ENCODE assay signal across 9 cellular contexts in the genomic region with DNA sequence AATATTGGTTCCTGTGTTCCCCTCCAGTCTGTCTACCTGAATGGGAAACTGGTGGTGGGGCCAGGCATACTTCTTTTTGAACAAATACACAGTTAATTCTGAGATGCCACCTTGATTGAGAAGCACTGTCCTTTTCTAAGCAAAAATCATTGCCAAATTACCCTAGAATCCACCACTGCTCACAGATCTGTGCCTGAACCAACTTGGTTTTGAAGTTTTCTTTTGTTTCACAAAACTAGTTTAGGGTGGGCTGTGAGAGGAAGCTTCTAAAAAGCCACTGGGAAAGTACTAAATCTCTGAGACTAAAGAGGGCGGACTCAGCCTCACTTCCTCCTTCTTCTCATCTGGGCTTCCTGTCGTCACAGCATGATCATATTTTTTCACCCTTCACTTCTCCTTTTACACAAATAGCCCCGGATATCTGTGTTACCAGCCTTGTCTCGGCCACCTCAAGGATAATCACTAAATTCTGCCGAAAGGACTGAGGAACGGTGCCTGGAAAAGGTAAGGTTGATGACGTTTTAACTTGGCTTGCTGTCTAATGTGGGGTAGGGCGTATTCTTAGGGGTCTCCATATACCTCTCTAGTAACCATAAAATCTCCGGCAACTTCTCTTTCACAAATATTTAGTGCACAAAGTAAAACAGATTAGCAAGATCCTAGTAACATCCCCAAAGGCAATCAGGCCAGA. TPM values are rescaled to one million over a fixed set of nuclear protein-coding genes. Genes with fewer than 3 reads are reported as not detected.
DNase-seq lines count a peak whose midpoint lies in the region; ATAC-seq and TF ChIP-seq lines count a peak whose summit lies in the region.
"Had no signal": no experiment of that assay in that cellular context is flagged by ENCODE, and none has a peak within 500 bp of the region (broad histone marks: within the 10 kb centered on the region; RNA-seq: fewer than 3 reads in every experiment).

A gene with protein sequence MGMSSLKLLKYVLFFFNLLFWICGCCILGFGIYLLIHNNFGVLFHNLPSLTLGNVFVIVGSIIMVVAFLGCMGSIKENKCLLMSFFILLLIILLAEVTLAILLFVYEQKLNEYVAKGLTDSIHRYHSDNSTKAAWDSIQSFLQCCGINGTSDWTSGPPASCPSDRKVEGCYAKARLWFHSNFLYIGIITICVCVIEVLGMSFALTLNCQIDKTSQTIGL (plus strand): TSS at position 404 of the 691 bp plus-strand sequence. CDS start 18,261 bp downstream, outside the sequence.

- H3K4me3 ChIP-seq in coronary artery (peak within 1 kb of the TSS; percentile 60), sigmoid colon (peak within 1 kb of the TSS in 3 of 4 donors; percentile 13 to 38 (median 27))
- H3K4me3 ChIP-seq: SK-N-MC had no signal

- H2AK5ac ChIP-seq in H9 (ENCODE audit: insufficient read length, low read length): no peak within 1 kb of the TSS

- WGBS in sigmoid colon, 2 donors: 34 to 52% methylated on average over 9 of the region's 9 CpGs
- WGBS in H9 (ENCODE audit: extremely low coverage, insufficient read length, low lambda C conversion rate): no CpG with 5 or more reads among the region's 9 CpGs

- H2BK120ac ChIP-seq in H9 (ENCODE audit: low read depth, low read length, poor library complexity, severe bottlenecking): no peak within 1 kb of the TSS

- no peak within 1 kb of the TSS for H4K5ac ChIP-seq in H9 (ENCODE audit: insufficient read length, low read depth, low read length)

- peaks cover 3% of the 10 kb centered on the region for H3K9me3 Mint-ChIP-seq in T-helper 1 cell treated with Interleukin-12 subunit alpha and Interleukin-12 subunit beta and Interleukin-4 antibody, amounts not matched to agents 30 μg/mL and 1 μg/mL, for 36 hours
- H3K9me3 Mint-ChIP-seq in H9: peaks cover 17 to 32% of the 10 kb centered on the region in 2 experiments; a peak in 4 of 5 replicates

- H3K9me3 ChIP-seq in sigmoid colon (peaks cover 0 to 2% (median 0%) of the 10 kb centered on the region in 4 donors), H9 (ENCODE audit: control insufficient read depth, low read depth, low read length) (no peaks in the 10 kb centered on the region)

- no peak within 1 kb of the TSS for H3K23ac ChIP-seq in H9 (ENCODE audit: insufficient read length, low read depth, low read length)

- TF ChIP-seq CTCF in coronary artery (IDR thresholded peaks at IDR 0.05) (no peak), sigmoid colon (IDR thresholded peaks at IDR 0.05) (no peak), H9 (conservative IDR thresholded peaks at IDR 0.05) (no peak)

- no peak within 1 kb of the TSS for H4K8ac ChIP-seq in H9 (replicated peaks; ENCODE audit: insufficient read length, low read depth, low read length)

- no peaks in the 10 kb centered on the region for H3K27me3 Mint-ChIP-seq in T-helper 1 cell treated with Interleukin-12 subunit alpha and Interleukin-12 subunit beta and Interleukin-4 antibody, amounts not matched to agents 30 μg/mL and 1 μg/mL, for 36 hours (ENCODE audit: low read depth)
- no peaks in the 10 kb centered on the region; the same call in 1 of the 2 replicates for H3K27me3 Mint-ChIP-seq in H9 (ENCODE audit: low read depth)

- H2BK15ac ChIP-seq in H9 (ENCODE audit: low read depth, low read length): no peak within 1 kb of the TSS

- H3K9ac ChIP-seq in H9 (ENCODE audit: extremely low read depth, insufficient read length, low read length): no peak within 1 kb of the TSS

- DNase-seq in coronary artery (ENCODE audit: low spot score) (no peak), sigmoid colon (no peak), H9 (no peak), NCI-H1417 (lab: John Stamatoyannopoulos, UW) (no peak), NCI-H187 treated with DMSO at 0.1 percent for 48 hours (lab: John Stamatoyannopoulos, UW) (no peak)

- peaks cover 37% of the 10 kb centered on the region for H3K36me3 Mint-ChIP-seq in T-helper 1 cell treated with Interleukin-12 subunit alpha and Interleukin-12 subunit beta and Interleukin-4 antibody, amounts not matched to agents 30 μg/mL and 1 μg/mL, for 36 hours (ENCODE audit: low read depth)
- H3K36me3 Mint-ChIP-seq in H9 (ENCODE audit: insufficient read depth in 1 of 3, low read depth in 3 of 3): no peaks in the 10 kb centered on the region

- no peak within 1 kb of the TSS for H3K4me2 ChIP-seq in H9 (ENCODE audit: insufficient read depth, insufficient read length, low read length)

- peaks cover 39% of the 10 kb centered on the region for H3K4me1 Mint-ChIP-seq in T-helper 1 cell treated with Interleukin-12 subunit alpha and Interleukin-12 subunit beta and Interleukin-4 antibody, amounts not matched to agents 30 μg/mL and 1 μg/mL, for 36 hours (ENCODE audit: low read depth)
- H3K4me1 Mint-ChIP-seq in H9: peaks cover 9 to 10% of the 10 kb centered on the region in 2 experiments

- H4K91ac ChIP-seq in H9 (ENCODE audit: insufficient read length, low read depth, low read length): no peak within 1 kb of the TSS

- no peaks in the 10 kb centered on the region for H3K79me2 ChIP-seq in H9 (ENCODE audit: insufficient read depth, low read length)

- no peaks in the 10 kb centered on the region for H3K79me1 ChIP-seq in H9 (ENCODE audit: insufficient read depth, low read depth, low read length, poor library complexity, severe bottlenecking)

- no peak within 1 kb of the TSS for H2BK5ac ChIP-seq in H9 (ENCODE audit: insufficient read length, low read length)

- ATAC-seq in GM19023 (IDR thresholded peaks at IDR 0.05; ENCODE audit: unreplicated experiment): peak; percentile 65
- ATAC-seq in HG02981 (IDR thresholded peaks at IDR 0.05; ENCODE audit: unreplicated experiment): peak; percentile 59

- peak in 1 of 2 donors; percentile 24 for TF ChIP-seq POLR2A in sigmoid colon (IDR thresholded peaks at IDR 0.05)

- TF ChIP-seq EP300 in sigmoid colon (IDR thresholded peaks at IDR 0.05): no peak

- peak within 1 kb of the TSS; percentile 96 for H3K27ac Mint-ChIP-seq in T-helper 1 cell treated with Interleukin-12 subunit alpha and Interleukin-12 subunit beta and Interleukin-4 antibody, amounts not matched to agents 30 μg/mL and 1 μg/mL, for 36 hours
- no peak within 1 kb of the TSS for H3K27ac Mint-ChIP-seq in H9

- H3K18ac ChIP-seq in H9 (ENCODE audit: insufficient read length, low read depth, low read length): no peak within 1 kb of the TSS

- no peak within 1 kb of the TSS for H2BK20ac ChIP-seq in H9 (ENCODE audit: low read depth, low read length, poor library complexity, severe bottlenecking)

- no peak within 1 kb of the TSS for H3K56ac ChIP-seq in H9 (ENCODE audit: insufficient read length, low read depth, low read length)

- no peak within 1 kb of the TSS for H2AFZ ChIP-seq in H9 (ENCODE audit: low read length)

- intact Hi-C loops in sigmoid colon (cut with DNase I): no loop called here

- no peak within 1 kb of the TSS for H3K14ac ChIP-seq in H9 (ENCODE audit: insufficient read depth, low read length)

- no peak within 1 kb of the TSS for H3K4ac ChIP-seq in H9 (ENCODE audit: low read depth, low read length)

- peak within 1 kb of the TSS; percentile 98 for H3K4me3 Mint-ChIP-seq in T-helper 1 cell treated with Interleukin-12 subunit alpha and Interleukin-12 subunit beta and Interleukin-4 antibody, amounts not matched to agents 30 μg/mL and 1 μg/mL, for 36 hours
- no peak within 1 kb of the TSS for H3K4me3 Mint-ChIP-seq in H9

- H3K23me2 ChIP-seq in H9 (ENCODE audit: insufficient read length, low read depth, low read length, poor library complexity, severe bottlenecking): no peaks in the 10 kb centered on the region

- no peak within 1 kb of the TSS for H2BK12ac ChIP-seq in H9 (ENCODE audit: insufficient read length, low read depth, low read length)

- H3K36me3 ChIP-seq in sigmoid colon: no peaks in the 10 kb centered on the region

- H3K27ac ChIP-seq in coronary artery: peak within 1 kb of the TSS in 1 of 2 donors; percentile 73
- H3K27ac ChIP-seq in sigmoid colon: peak within 1 kb of the TSS in 3 of 4 donors; percentile 42 to 60 (median 55)
- H3K27ac ChIP-seq in H9 (ENCODE audit: insufficient read length, low read depth, low read length): no peak within 1 kb of the TSS
- H3K27ac ChIP-seq: SK-N-MC had no signal

- no peaks in the 10 kb centered on the region for H3K4me1 ChIP-seq in sigmoid colon
- H3K4me1 ChIP-seq in H9 (ENCODE audit: insufficient read depth, low read length): peaks cover 2% of the 10 kb centered on the region; the same call in 1 of the 2 replicates

- H3T11ph ChIP-seq in H9 (ENCODE audit: low read length): no peak within 1 kb of the TSS

- no peaks in the 10 kb centered on the region for H4K20me1 ChIP-seq in H9 (ENCODE audit: control insufficient read depth, insufficient read depth, insufficient read length)

- H3K27me3 ChIP-seq in sigmoid colon: no peaks in the 10 kb centered on the region
- no peaks in the 10 kb centered on the region for H3K27me3 ChIP-seq in H9 (ENCODE audit: insufficient read depth, low read length)

RNA-seq across cellular contexts. Expression of the gene that starts here (rescaled TPM):
- 10 to 100 TPM in 3 of 4 donors, 1 to 10 TPM in 1; 7.5 to 32.9 (median 26.8) TPM for total RNA-seq in sigmoid colon
- polyA plus RNA-seq in sigmoid colon: 100 to 1,000 TPM in 2 of 3 donors, 10 to 100 TPM in 1; 15.0 to 150 (median 100) TPM
- total RNA-seq in H9 (2021): 0.15 and 0.31 TPM in 2 replicates
